ENCODE assay signal across 1 cellular context in the genomic region with DNA sequence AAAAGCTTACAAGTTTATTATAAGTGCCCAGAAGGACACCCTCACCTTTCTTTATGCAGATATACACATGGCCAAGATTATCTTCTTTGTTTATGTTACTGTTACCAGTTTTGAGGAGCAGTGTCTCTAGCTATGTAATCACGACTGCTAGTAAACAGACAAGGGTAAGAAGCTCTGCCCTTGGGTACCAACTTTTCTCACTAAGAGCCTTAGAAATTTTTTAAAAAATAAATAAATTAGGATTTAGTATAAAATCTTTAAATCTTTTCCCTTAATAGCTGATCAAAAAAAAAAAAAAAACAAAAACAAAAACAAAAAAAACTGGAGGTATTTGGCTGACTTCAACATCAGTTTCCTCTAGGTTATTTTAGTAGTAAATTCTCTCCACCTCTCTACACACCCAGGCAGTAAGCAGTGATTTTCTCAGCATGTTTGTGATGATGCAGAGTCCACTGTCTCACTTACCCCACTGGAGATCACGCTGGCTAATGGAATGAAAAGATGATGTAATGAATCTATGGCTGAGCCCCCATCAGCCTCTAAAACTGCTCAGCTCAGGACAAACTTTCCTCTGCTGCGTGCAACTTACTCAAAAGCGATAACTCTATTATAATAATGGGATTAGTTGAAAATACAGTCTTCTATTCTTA.
TF ChIP-seq lines count a peak whose summit lies in the region.

No MANE protein-coding gene starts in this region.

TF ChIP-seq in K562, 482 proteins besides CTCF, POLR2A, EP300 and RAD21:
- TF ChIP-seq, protein P1, sequence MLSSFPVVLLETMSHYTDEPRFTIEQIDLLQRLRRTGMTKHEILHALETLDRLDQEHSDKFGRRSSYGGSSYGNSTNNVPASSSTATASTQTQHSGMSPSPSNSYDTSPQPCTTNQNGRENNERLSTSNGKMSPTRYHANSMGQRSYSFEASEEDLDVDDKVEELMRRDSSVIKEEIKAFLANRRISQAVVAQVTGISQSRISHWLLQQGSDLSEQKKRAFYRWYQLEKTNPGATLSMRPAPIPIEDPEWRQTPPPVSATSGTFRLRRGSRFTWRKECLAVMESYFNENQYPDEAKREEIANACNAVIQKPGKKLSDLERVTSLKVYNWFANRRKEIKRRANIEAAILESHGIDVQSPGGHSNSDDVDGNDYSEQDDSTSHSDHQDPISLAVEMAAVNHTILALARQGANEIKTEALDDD (IDR thresholded peaks at IDR 0.05): peak; percentile 32; the same call in 1 of the 2 replicates
- TF ChIP-seq TAL1 (IDR thresholded peaks at IDR 0.05): no peak
